ENCODE assay signal across 11 cellular contexts in the genomic region with DNA sequence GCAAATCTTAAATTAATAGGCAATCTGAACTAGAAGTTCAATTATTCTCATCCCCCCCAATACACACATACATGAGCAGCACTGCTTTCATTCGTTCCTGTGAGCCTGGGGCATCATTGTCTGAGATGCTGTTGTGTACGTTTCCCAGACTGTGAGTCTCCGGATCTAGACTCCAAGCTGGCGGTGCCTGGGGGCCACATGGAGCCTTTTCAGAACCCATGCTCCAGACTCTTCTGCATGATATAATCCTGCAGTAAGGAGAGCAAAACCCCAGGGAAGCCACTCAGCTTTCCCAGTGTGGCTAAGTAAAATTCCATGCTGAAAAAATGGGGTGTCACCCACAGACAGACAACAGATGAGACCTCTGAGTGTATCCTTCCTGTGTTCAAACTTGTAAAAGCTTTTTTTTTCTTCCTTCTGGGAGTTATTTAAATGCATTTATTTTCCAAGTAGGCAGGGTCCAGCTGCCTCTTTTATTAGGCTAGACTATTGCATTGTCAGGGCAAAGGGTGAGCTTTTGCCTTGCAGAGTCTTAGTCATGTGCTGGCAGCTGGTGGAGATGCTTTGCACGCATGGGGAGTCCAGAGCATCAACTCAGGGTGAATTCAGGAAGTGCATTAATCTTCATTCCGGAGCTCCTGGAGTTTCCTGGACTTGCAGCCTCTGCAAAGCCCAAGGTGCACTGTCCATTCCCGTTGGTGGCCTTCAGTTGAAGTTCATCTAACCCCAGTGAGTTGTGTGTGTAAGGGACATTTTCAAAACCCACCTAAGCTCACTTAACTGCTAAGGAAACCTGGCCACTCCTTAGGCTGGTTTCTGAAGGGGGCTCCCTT.
DNase-seq lines count a peak whose midpoint lies in the region; ATAC-seq and TF ChIP-seq lines count a peak whose summit lies in the region.
"Had no signal": no experiment of that assay in that cellular context is flagged by ENCODE, and none has a peak within 500 bp of the region (broad histone marks: within the 10 kb centered on the region; RNA-seq: fewer than 3 reads in every experiment).

No MANE protein-coding gene starts in this region.

- intact Hi-C loops in dendritic cell treated with granulocyte-macrophage colony-stimulating factor and Interleukin-4, amounts not matched to agents 40 ng/mL and 50 ng/mL, for 4 days (cut with micrococcal nuclease) = loop anchor here (5.0 to 10.0 kb wide), 2 partner anchors 34 to 76 kb away; no protein-coding TSS in a partner anchor

- H3K36me3 ChIP-seq in GM23338 (ENCODE audit: insufficient read depth) = no peaks in the 10 kb centered on the region
- H3K36me3 ChIP-seq: neural progenitor cell had no signal

- H3K4me1 Mint-ChIP-seq in T-helper 2 cell treated with Interferon-gamma antibody and Interleukin-4, amounts not matched to agents 5 μg/mL and 100 μg/mL, for 36 hours (ENCODE audit: low read depth) = peaks cover 39% of the 10 kb centered on the region
- H3K4me1 Mint-ChIP-seq in dendritic cell treated with granulocyte-macrophage colony-stimulating factor and Interleukin-4, amounts not matched to agents 40 ng/mL and 50 ng/mL, for 4 days (ENCODE audit: low read depth) = peaks cover 98% of the 10 kb centered on the region
- H3K4me1 Mint-ChIP-seq in stimulated activated memory B cell treated with anti-CD40 and anti-IgM and Interleukin-4, amounts not matched to agents 10 μg/mL and 1 μg/mL and 100 μg/mL, for 72 hours = peaks cover 72% of the 10 kb centered on the region
- H3K4me1 Mint-ChIP-seq in GM23338 = peaks cover 4% of the 10 kb centered on the region; the same call in 1 of the 3 replicates

- peak; percentile 3 for DNase-seq in T-helper 2 cell treated with Interferon-gamma antibody and Interleukin-4, amounts not matched to agents 5 μg/mL and 100 μg/mL, for 36 hours (ENCODE audit: low spot score)
- DNase-seq in T-helper 2 cell (no peak), GM23338 (ENCODE audit: low spot score) (no peak)
- DNase-seq in stimulated activated CD4-positive, alpha-beta T cell treated with anti-CD3 and anti-CD28 coated beads, Interleukin-4, amount 100 ng/mL, for 4 hours = no peak
- DNase-seq: T-helper 1 cell had no signal

- no peaks in the 10 kb centered on the region for H4K20me1 ChIP-seq in GM23338 (replicated peaks; ENCODE audit: insufficient read depth)

- TF ChIP-seq CTCF in GM23338 (conservative IDR thresholded peaks at IDR 0.05; ENCODE audit: low read depth in 2 of 2) = no peak

- no peaks in the 10 kb centered on the region for H3K27me3 Mint-ChIP-seq in T-helper 2 cell treated with Interferon-gamma antibody and Interleukin-4, amounts not matched to agents 5 μg/mL and 100 μg/mL, for 36 hours (ENCODE audit: low read depth)
- no peaks in the 10 kb centered on the region for H3K27me3 Mint-ChIP-seq in dendritic cell treated with granulocyte-macrophage colony-stimulating factor and Interleukin-4, amounts not matched to agents 40 ng/mL and 50 ng/mL, for 4 days
- no peaks in the 10 kb centered on the region for H3K27me3 Mint-ChIP-seq in stimulated activated memory B cell treated with anti-CD40 and anti-IgM and Interleukin-4, amounts not matched to agents 10 μg/mL and 1 μg/mL and 100 μg/mL, for 72 hours
- no peaks in the 10 kb centered on the region for H3K27me3 Mint-ChIP-seq in GM23338 (ENCODE audit: insufficient read depth, low read depth, poor library complexity)

- no peaks in the 10 kb centered on the region for H3K79me2 ChIP-seq in GM23338 (replicated peaks; ENCODE audit: insufficient read depth)

- H3K4me1 ChIP-seq in GM23338 (ENCODE audit: insufficient read depth) = no peaks in the 10 kb centered on the region
- H3K4me1 ChIP-seq: neural progenitor cell had no signal

- no peak overlapping the region for H3K27ac ChIP-seq in GM23338 (ENCODE audit: low read depth)
- H3K27ac ChIP-seq: A549, neural progenitor cell had no signal

- no peak overlapping the region for H3K4me2 ChIP-seq in GM23338
- H3K4me2 ChIP-seq: A549, neural progenitor cell had no signal

- no peaks in the 10 kb centered on the region for H3F3A ChIP-seq in GM23338 (replicated peaks; ENCODE audit: low read depth)

- H3K9me2 ChIP-seq in GM23338 (ENCODE audit: insufficient read depth) = no peaks in the 10 kb centered on the region; the same call in 1 of the 2 replicates

- no peaks in the 10 kb centered on the region for H3K36me3 Mint-ChIP-seq in T-helper 2 cell treated with Interferon-gamma antibody and Interleukin-4, amounts not matched to agents 5 μg/mL and 100 μg/mL, for 36 hours (ENCODE audit: low read depth)
- H3K36me3 Mint-ChIP-seq in dendritic cell treated with granulocyte-macrophage colony-stimulating factor and Interleukin-4, amounts not matched to agents 40 ng/mL and 50 ng/mL, for 4 days (ENCODE audit: low read depth) = peaks cover 7% of the 10 kb centered on the region
- H3K36me3 Mint-ChIP-seq in stimulated activated memory B cell treated with anti-CD40 and anti-IgM and Interleukin-4, amounts not matched to agents 10 μg/mL and 1 μg/mL and 100 μg/mL, for 72 hours = no peaks in the 10 kb centered on the region
- H3K36me3 Mint-ChIP-seq in GM23338 (ENCODE audit: low read depth) = no peaks in the 10 kb centered on the region
- H3K36me3 Mint-ChIP-seq: neural progenitor cell had no signal

- no peaks in the 10 kb centered on the region for H3K9me3 Mint-ChIP-seq in T-helper 2 cell treated with Interferon-gamma antibody and Interleukin-4, amounts not matched to agents 5 μg/mL and 100 μg/mL, for 36 hours
- H3K9me3 Mint-ChIP-seq in dendritic cell treated with granulocyte-macrophage colony-stimulating factor and Interleukin-4, amounts not matched to agents 40 ng/mL and 50 ng/mL, for 4 days = peaks cover 8% of the 10 kb centered on the region
- H3K9me3 Mint-ChIP-seq in stimulated activated memory B cell treated with anti-CD40 and anti-IgM and Interleukin-4, amounts not matched to agents 10 μg/mL and 1 μg/mL and 100 μg/mL, for 72 hours = peaks cover 3% of the 10 kb centered on the region
- H3K9me3 Mint-ChIP-seq in GM23338 = no peaks in the 10 kb centered on the region
- H3K9me3 Mint-ChIP-seq: neural progenitor cell had no signal

- no peak overlapping the region for H3K4me3 ChIP-seq in GM23338
- H3K4me3 ChIP-seq: A549, neural progenitor cell had no signal

- H2AFZ ChIP-seq in GM23338 = no peak overlapping the region
- H2AFZ ChIP-seq: neural progenitor cell had no signal

- ATAC-seq in HG03469 (IDR thresholded peaks at IDR 0.05; ENCODE audit: unreplicated experiment) (peak; percentile 45), GM23338 (no peak), HG02981 (IDR thresholded peaks at IDR 0.05; ENCODE audit: unreplicated experiment) (no peak)
- peak; percentile 77 for ATAC-seq in stimulated activated memory B cell treated with anti-CD40 and anti-IgM and Interleukin-4, amounts not matched to agents 10 μg/mL and 1 μg/mL and 100 μg/mL, for 72 hours

- H3K4me3 Mint-ChIP-seq in T-helper 2 cell treated with Interferon-gamma antibody and Interleukin-4, amounts not matched to agents 5 μg/mL and 100 μg/mL, for 36 hours = no peak overlapping the region
- peak overlapping the region; percentile 18 for H3K4me3 Mint-ChIP-seq in dendritic cell treated with granulocyte-macrophage colony-stimulating factor and Interleukin-4, amounts not matched to agents 40 ng/mL and 50 ng/mL, for 4 days
- no peak overlapping the region for H3K4me3 Mint-ChIP-seq in stimulated activated memory B cell treated with anti-CD40 and anti-IgM and Interleukin-4, amounts not matched to agents 10 μg/mL and 1 μg/mL and 100 μg/mL, for 72 hours
- H3K4me3 Mint-ChIP-seq in GM23338 = no peak overlapping the region
- H3K4me3 Mint-ChIP-seq: neural progenitor cell had no signal

- H3K27ac Mint-ChIP-seq in T-helper 2 cell treated with Interferon-gamma antibody and Interleukin-4, amounts not matched to agents 5 μg/mL and 100 μg/mL, for 36 hours = no peak overlapping the region
- H3K27ac Mint-ChIP-seq in dendritic cell treated with granulocyte-macrophage colony-stimulating factor and Interleukin-4, amounts not matched to agents 40 ng/mL and 50 ng/mL, for 4 days = peak overlapping the region; percentile 94
- peak overlapping the region; percentile 87 for H3K27ac Mint-ChIP-seq in stimulated activated memory B cell treated with anti-CD40 and anti-IgM and Interleukin-4, amounts not matched to agents 10 μg/mL and 1 μg/mL and 100 μg/mL, for 72 hours
- H3K27ac Mint-ChIP-seq in GM23338 = no peak overlapping the region
- H3K27ac Mint-ChIP-seq: neural progenitor cell had no signal

- no peaks in the 10 kb centered on the region for H3K27me3 ChIP-seq in GM23338 (ENCODE audit: insufficient read depth)
- H3K27me3 ChIP-seq: neural progenitor cell had no signal

TF ChIP-seq in GM23338, 12 proteins besides CTCF, POLR2A, EP300 and RAD21 (continues in another document):
- no peak for TF ChIP-seq ZNF331 (CRISPR knock-in tag; IDR thresholded peaks at IDR 0.05; ENCODE audit: low read depth)
- no peak for TF ChIP-seq POLR2AphosphoS5 (IDR thresholded peaks at IDR 0.05; ENCODE audit: low read depth)
- no peak for TF ChIP-seq STAT1 (IDR thresholded peaks at IDR 0.05; ENCODE audit: unreplicated experiment)
- TF ChIP-seq EZH2phosphoT487 (IDR thresholded peaks at IDR 0.05; ENCODE audit: unreplicated experiment) = no peak
- TF ChIP-seq REST (IDR thresholded peaks at IDR 0.05; ENCODE audit: unreplicated experiment) = no peak

Comparison
In these comparisons a context has a peak if more than half of its experiments do, and no peak if none do; other contexts are left out.
1. H3K27ac Mint-ChIP-seq: peak in dendritic cell treated with granulocyte-macrophage colony-stimulating factor and Interleukin-4, amounts not matched to agents 40 ng/mL and 50 ng/mL, for 4 days (single experiment) and stimulated activated memory B cell treated with anti-CD40 and anti-IgM and Interleukin-4, amounts not matched to agents 10 μg/mL and 1 μg/mL and 100 μg/mL, for 72 hours (single experiment); none in T-helper 2 cell treated with Interferon-gamma antibody and Interleukin-4, amounts not matched to agents 5 μg/mL and 100 μg/mL, for 36 hours (single experiment) and GM23338 (single experiment).
2. ATAC-seq: peak in HG03469 (single experiment) and stimulated activated memory B cell treated with anti-CD40 and anti-IgM and Interleukin-4, amounts not matched to agents 10 μg/mL and 1 μg/mL and 100 μg/mL, for 72 hours (single experiment); none in GM23338 (single experiment) and HG02981 (single experiment).